8 cellular contexts compared by ENCODE assay signal in the genomic region with DNA sequence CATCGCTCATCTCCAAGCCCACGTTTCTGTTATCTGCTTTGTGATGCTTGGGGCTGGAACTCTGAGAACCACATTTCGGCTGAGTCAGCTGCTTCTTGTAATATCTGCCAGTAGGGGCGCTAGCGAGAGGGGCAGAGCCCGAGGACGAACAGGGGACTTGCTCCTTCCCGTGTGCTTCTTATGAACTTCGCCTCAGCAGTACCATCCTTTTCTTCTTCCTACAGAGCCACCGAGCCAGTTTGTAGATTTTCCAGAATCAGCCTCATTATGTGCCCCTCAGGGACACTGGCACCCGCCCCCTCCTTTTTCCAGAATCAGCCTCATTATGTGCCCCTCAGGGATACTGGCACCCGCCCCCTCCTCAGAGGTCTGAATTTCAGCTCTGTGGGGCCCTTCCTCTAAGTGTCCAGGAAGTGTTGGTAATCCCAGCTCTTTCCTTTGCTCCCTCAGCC.
DNase-seq lines count a peak whose midpoint lies in the region; ATAC-seq lines count a peak whose summit lies in the region.

No MANE protein-coding gene starts in this region.

- H3K36me3 ChIP-seq in iPS DF 6.9 (ENCODE audit: control insufficient read depth, insufficient read depth, low read length) = no peaks in the 10 kb centered on the region

- no CpG with 5 or more reads among the region's 12 CpGs for WGBS in iPS DF 6.9 (ENCODE audit: insufficient coverage, insufficient read length)

- H3K27me3 Mint-ChIP-seq in activated naive CD4-positive, alpha-beta T cell treated with anti-CD3 and anti-CD28 coated beads, Interleukin-2, amount 10 ng/mL, durations not matched to agents 7 days and 5 days = peaks cover 4% of the 10 kb centered on the region

- no peaks in the 10 kb centered on the region for H3K4me1 Mint-ChIP-seq in activated naive CD4-positive, alpha-beta T cell treated with anti-CD3 and anti-CD28 coated beads, Interleukin-2, amount 10 ng/mL, durations not matched to agents 7 days and 5 days

- no peak overlapping the region for H3K27ac ChIP-seq in iPS DF 6.9 (ENCODE audit: low read length)

- H3K27me3 ChIP-seq in iPS DF 6.9 (ENCODE audit: control insufficient read depth, insufficient read depth, low read length) = no peaks in the 10 kb centered on the region

- H3K36me3 Mint-ChIP-seq in activated naive CD4-positive, alpha-beta T cell treated with anti-CD3 and anti-CD28 coated beads, Interleukin-2, amount 10 ng/mL, durations not matched to agents 7 days and 5 days = no peaks in the 10 kb centered on the region

- H3K9me3 Mint-ChIP-seq in activated naive CD4-positive, alpha-beta T cell treated with anti-CD3 and anti-CD28 coated beads, Interleukin-2, amount 10 ng/mL, durations not matched to agents 7 days and 5 days = no peaks in the 10 kb centered on the region

- H3K4me3 Mint-ChIP-seq in activated naive CD4-positive, alpha-beta T cell treated with anti-CD3 and anti-CD28 coated beads, Interleukin-2, amount 10 ng/mL, durations not matched to agents 7 days and 5 days = no peak overlapping the region

- ATAC-seq in GM19351 (IDR thresholded peaks at IDR 0.05; ENCODE audit: unreplicated experiment) (peak; percentile 97), HG03442 (IDR thresholded peaks at IDR 0.05; ENCODE audit: unreplicated experiment) (peak; percentile 85)

- no peaks in the 10 kb centered on the region for H3K9me3 ChIP-seq in iPS DF 6.9 (ENCODE audit: control insufficient read depth, insufficient read depth, low read length)

- no peaks in the 10 kb centered on the region for H3K4me1 ChIP-seq in iPS DF 6.9 (ENCODE audit: control insufficient read depth, insufficient read depth, low read length)

- DNase-seq in CMK (ENCODE audit: low read depth) (peak; percentile 57), SK-N-DZ (ENCODE audit: low spot score) (peak; percentile 56), iPS DF 6.9 (ENCODE audit: low read depth, low spot score) (peak; percentile 57), DMS79 treated with DMSO at 0.1 percent for 48 hours (lab: John Stamatoyannopoulos, UW) (no peak)
- DNase-seq in activated naive CD4-positive, alpha-beta T cell treated with anti-CD3 and anti-CD28 coated beads, Interleukin-2, amount 10 ng/mL, durations not matched to agents 7 days and 5 days = peak; percentile 65
- DNase-seq in stimulated activated CD4-positive, alpha-beta T cell treated with anti-CD3 and anti-CD28 coated beads, Interleukin-2, amount 100 ng/mL, for 4 hours (ENCODE audit: low read depth) = peak; percentile 24

- no peak overlapping the region for H3K4me3 ChIP-seq in iPS DF 6.9 (ENCODE audit: low read length)

- H3K27ac Mint-ChIP-seq in activated naive CD4-positive, alpha-beta T cell treated with anti-CD3 and anti-CD28 coated beads, Interleukin-2, amount 10 ng/mL, durations not matched to agents 7 days and 5 days = no peak overlapping the region

- CTCF ChIA-PET in activated naive CD4-positive, alpha-beta T cell treated with anti-CD3 and anti-CD28 coated beads, Interleukin-2, amount 10 ng/mL, durations not matched to agents 7 days and 5 days (lab: Charles Lee) = interaction anchor here (0.6 to 5.1 kb wide), 10 partner anchors 9 to 458 kb away, joined by 3 to 22 read pairs (median 4); no protein-coding TSS in a partner anchor
